ENCODE assay signal across 26 cellular contexts in the genomic region with DNA sequence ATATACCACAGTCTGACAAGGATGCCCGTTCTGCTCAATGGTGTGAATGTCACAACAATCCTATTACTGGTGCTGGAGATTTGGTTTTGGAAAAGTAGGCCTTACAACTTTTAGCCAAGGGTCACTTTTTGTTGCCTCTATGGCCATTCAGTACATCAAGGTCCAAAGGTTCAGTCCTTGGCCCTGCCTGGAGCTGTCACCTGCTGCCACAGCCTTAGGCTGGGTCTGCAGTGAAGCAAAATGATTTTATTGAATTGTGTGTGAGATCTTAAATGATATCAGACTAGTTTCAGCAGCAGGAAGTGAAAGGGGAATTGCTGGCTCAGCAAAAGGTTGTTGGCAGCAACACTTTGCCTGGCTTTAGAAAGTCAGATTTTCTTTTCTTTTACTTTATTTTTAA.
A peak's percentile ranks its signal among the peaks of the same experiment; 100 is the strongest.
DNase-seq lines count a peak whose midpoint lies in the region; FAIRE-seq and TF ChIP-seq lines count a peak whose summit lies in the region.
"Had no signal": no experiment of that assay in that cellular context is flagged by ENCODE, and none has a peak within 500 bp of the region (broad histone marks: within the 10 kb centered on the region; RNA-seq: fewer than 3 reads in every experiment).

No MANE protein-coding gene starts in this region.

- H3K79me1 ChIP-seq in H9 (ENCODE audit: insufficient read depth, low read depth, low read length, poor library complexity, severe bottlenecking), result no peaks in the 10 kb centered on the region

- H3K4me2 ChIP-seq in H9 (ENCODE audit: insufficient read depth, insufficient read length, low read length) (no peak overlapping the region), hepatocyte (no peak overlapping the region), neural progenitor cell (no peak overlapping the region)

- WGBS in H9 (ENCODE audit: extremely low coverage, insufficient read length, low lambda C conversion rate), result no CpG with 5 or more reads among the region's 1 CpG
- 90% methylated on average over 1 of the region's 1 CpG for WGBS in hepatocyte (ENCODE audit: low lambda C conversion rate, missing lambda C conversion rate)

- no peak overlapping the region for H4K91ac ChIP-seq in H9 (ENCODE audit: insufficient read length, low read depth, low read length)

- no peak overlapping the region for H2BK120ac ChIP-seq in H9 (ENCODE audit: low read depth, low read length, poor library complexity, severe bottlenecking)

- H4K5ac ChIP-seq in H9 (ENCODE audit: insufficient read length, low read depth, low read length), result no peak overlapping the region

- H4K20me1 ChIP-seq in H9 (ENCODE audit: control insufficient read depth, insufficient read depth, insufficient read length), result no peaks in the 10 kb centered on the region
- no peaks in the 10 kb centered on the region for H4K20me1 ChIP-seq in hepatocyte (ENCODE audit: insufficient read depth, poor library complexity, severe bottlenecking)
- H4K20me1 ChIP-seq in neural progenitor cell (ENCODE audit: low read depth), result no peaks in the 10 kb centered on the region
- H4K20me1 ChIP-seq: BLaER1 treated with 17β-estradiol and CSF1 and Interleukin-3, amounts not matched to agents 10 nM and 100 nM had no signal

- H3K36me3 Mint-ChIP-seq in H9 (ENCODE audit: insufficient read depth in 1 of 3, low read depth in 3 of 3) (no peaks in the 10 kb centered on the region), neural progenitor cell (no peaks in the 10 kb centered on the region)
- H3K36me3 Mint-ChIP-seq: CD4-positive, alpha-beta memory T cell; T-cell had no signal

- H3K9me3 ChIP-seq in H9 (ENCODE audit: control insufficient read depth, low read depth, low read length) (no peaks in the 10 kb centered on the region), hepatocyte (ENCODE audit: low read depth) (no peaks in the 10 kb centered on the region), neural progenitor cell (ENCODE audit: low read depth) (no peaks in the 10 kb centered on the region)
- H3K9me3 ChIP-seq: BLaER1 treated with 17β-estradiol and CSF1 and Interleukin-3, amounts not matched to agents 10 nM and 100 nM; Caco-2; MG63 had no signal

- no peaks in the 10 kb centered on the region for H3K9me2 ChIP-seq in hepatocyte (replicated peaks; ENCODE audit: insufficient read depth)

- H3K23ac ChIP-seq in H9 (ENCODE audit: insufficient read length, low read depth, low read length), result no peak overlapping the region

- H3K79me2 ChIP-seq in H9 (ENCODE audit: insufficient read depth, low read length) (no peaks in the 10 kb centered on the region), hepatocyte (no peaks in the 10 kb centered on the region), neural progenitor cell (ENCODE audit: low read depth) (no peaks in the 10 kb centered on the region)

- no peak for TF ChIP-seq CTCF in H9 (conservative IDR thresholded peaks at IDR 0.05)
- TF ChIP-seq CTCF in hepatocyte (IDR thresholded peaks at IDR 0.05; ENCODE audit: poor library complexity), result no peak
- TF ChIP-seq CTCF in neural progenitor cell (IDR thresholded peaks at IDR 0.05), result no peak

- H3K27ac ChIP-seq in H9 (ENCODE audit: insufficient read length, low read depth, low read length) (no peak overlapping the region), hepatocyte (no peak overlapping the region), neural progenitor cell (no peak overlapping the region)
- H3K27ac ChIP-seq: BLaER1 treated with 17β-estradiol and CSF1 and Interleukin-3, amounts not matched to agents 10 nM and 100 nM; GM23248 had no signal

- no peaks in the 10 kb centered on the region for H3K23me2 ChIP-seq in H9 (ENCODE audit: insufficient read length, low read depth, low read length, poor library complexity, severe bottlenecking)

- no peak overlapping the region for H3K4me3 Mint-ChIP-seq in H9
- no peak overlapping the region for H3K4me3 Mint-ChIP-seq in neural progenitor cell
- H3K4me3 Mint-ChIP-seq: CD4-positive, alpha-beta memory T cell; T-cell had no signal

- no peak overlapping the region for H2AFZ ChIP-seq in H9 (ENCODE audit: low read length)
- no peak overlapping the region for H2AFZ ChIP-seq in hepatocyte
- H2AFZ ChIP-seq in neural progenitor cell (replicated peaks), result peak overlapping the region; percentile 47
- H2AFZ ChIP-seq: GM23248 had no signal

- no peak overlapping the region for H2BK20ac ChIP-seq in H9 (ENCODE audit: low read depth, low read length, poor library complexity, severe bottlenecking)

- H3K27ac Mint-ChIP-seq in H9 (peak overlapping the region in 2 of 3 experiments; percentile 44 to 69; a peak in 1 of 7 replicates), neural progenitor cell (no peak overlapping the region)
- H3K27ac Mint-ChIP-seq: CD4-positive, alpha-beta memory T cell; T-cell had no signal

- H3K9ac ChIP-seq in H9 (ENCODE audit: extremely low read depth, insufficient read length, low read length) (no peak overlapping the region), neural progenitor cell (no peak overlapping the region)
- H3K9ac ChIP-seq: BLaER1 treated with 17β-estradiol and CSF1 and Interleukin-3, amounts not matched to agents 10 nM and 100 nM; GM23248 had no signal

- DNase-seq in H9 (no peak), RPMI8226 (peak; percentile 36), hepatocyte (ENCODE audit: low spot score) (peak; percentile 5), neural progenitor cell (ENCODE audit: low spot score) (no peak), RCC 7860 (ENCODE audit: low spot score) (no peak), NCI-H1417 treated with DMSO at 0.1 percent for 48 hours (lab: John Stamatoyannopoulos, UW) (no peak), iPS-NIHi7 (ENCODE audit: extremely low spot score) (no peak)
- DNase-seq: Caco-2; CD4-positive, alpha-beta memory T cell; DMS 273 treated with DMSO at 0.1 percent for 48 hours; GM23248; HCEC 1CT; Kasumi-1; MG63; NCI-H1092; NCI-H2029; NCI-H226; NCI-H524; NCI-H774; OCI-M1; Right ventricle myocardium superior; T-cell had no signal

- H2BK5ac ChIP-seq in H9 (ENCODE audit: insufficient read length, low read length), result no peak overlapping the region

- no peak overlapping the region for H3K14ac ChIP-seq in H9 (ENCODE audit: insufficient read depth, low read length)

- H3K4me1 ChIP-seq in H9 (ENCODE audit: insufficient read depth, low read length) (no peaks in the 10 kb centered on the region), hepatocyte (ENCODE audit: insufficient read depth) (no peaks in the 10 kb centered on the region), neural progenitor cell (no peaks in the 10 kb centered on the region)
- H3K4me1 ChIP-seq: Caco-2 had no signal

- no peak overlapping the region for H3K56ac ChIP-seq in H9 (ENCODE audit: insufficient read length, low read depth, low read length)

- H3K4me3 ChIP-seq in hepatocyte (no peak overlapping the region), neural progenitor cell (no peak overlapping the region)
- H3K4me3 ChIP-seq: BLaER1 treated with 17β-estradiol and CSF1 and Interleukin-3, amounts not matched to agents 10 nM and 100 nM; GM23248; MG63 had no signal

- no peaks in the 10 kb centered on the region for H3K27me3 Mint-ChIP-seq in H9 (ENCODE audit: low read depth)
- H3K27me3 Mint-ChIP-seq in neural progenitor cell (ENCODE audit: insufficient read depth, low read depth), result no peaks in the 10 kb centered on the region
- H3K27me3 Mint-ChIP-seq: CD4-positive, alpha-beta memory T cell; T-cell had no signal

- no peak for FAIRE-seq in RCC 7860 (lab: Jason Lieb, UNC)
- FAIRE-seq: G401.6, GM12892, HTR-8/SVneo had no signal

- no peak overlapping the region for H4K8ac ChIP-seq in H9 (replicated peaks; ENCODE audit: insufficient read length, low read depth, low read length)

- H2AK5ac ChIP-seq in H9 (ENCODE audit: insufficient read length, low read length), result no peak overlapping the region

- no peaks in the 10 kb centered on the region for H3F3A ChIP-seq in neural progenitor cell (ENCODE audit: low read depth)

- H3K18ac ChIP-seq in H9 (ENCODE audit: insufficient read length, low read depth, low read length), result no peak overlapping the region

- H3K36me3 ChIP-seq in hepatocyte (replicated peaks; ENCODE audit: insufficient read depth, low read depth) (no peaks in the 10 kb centered on the region), neural progenitor cell (no peaks in the 10 kb centered on the region)
- H3K36me3 ChIP-seq: BLaER1 treated with 17β-estradiol and CSF1 and Interleukin-3, amounts not matched to agents 10 nM and 100 nM; MG63 had no signal

- no peak overlapping the region for H2BK12ac ChIP-seq in H9 (ENCODE audit: insufficient read length, low read depth, low read length)

- no peak overlapping the region for H3T11ph ChIP-seq in H9 (ENCODE audit: low read length)

- H3K9me3 Mint-ChIP-seq in H9 (no peaks in the 10 kb centered on the region; a peak in 1 of 5 replicates), neural progenitor cell (no peaks in the 10 kb centered on the region)

- no peaks in the 10 kb centered on the region for H3K4me1 Mint-ChIP-seq in H9
- no peaks in the 10 kb centered on the region for H3K4me1 Mint-ChIP-seq in neural progenitor cell
- H3K4me1 Mint-ChIP-seq: CD4-positive, alpha-beta memory T cell; T-cell had no signal

- H3K4ac ChIP-seq in H9 (ENCODE audit: low read depth, low read length), result no peak overlapping the region

- no peak overlapping the region for H2BK15ac ChIP-seq in H9 (ENCODE audit: low read depth, low read length)

- H3K27me3 ChIP-seq in H9 (ENCODE audit: insufficient read depth, low read length), result no peaks in the 10 kb centered on the region
- H3K27me3 ChIP-seq in hepatocyte, result no peaks in the 10 kb centered on the region
- no peaks in the 10 kb centered on the region for H3K27me3 ChIP-seq in neural progenitor cell
- H3K27me3 ChIP-seq: BLaER1 treated with 17β-estradiol and CSF1 and Interleukin-3, amounts not matched to agents 10 nM and 100 nM; MG63 had no signal

Comparison
In these comparisons a context has a peak if more than half of its experiments do, and no peak if none do; other contexts are left out.
1. DNase-seq: peak in RPMI8226 (single experiment) and hepatocyte (single experiment); none in H9 (single experiment), neural progenitor cell (single experiment), RCC 7860 (single experiment), NCI-H1417 treated with DMSO at 0.1 percent for 48 hours (single experiment) and iPS-NIHi7 (single experiment).